8 cellular contexts compared by ENCODE assay signal in the genomic region with DNA sequence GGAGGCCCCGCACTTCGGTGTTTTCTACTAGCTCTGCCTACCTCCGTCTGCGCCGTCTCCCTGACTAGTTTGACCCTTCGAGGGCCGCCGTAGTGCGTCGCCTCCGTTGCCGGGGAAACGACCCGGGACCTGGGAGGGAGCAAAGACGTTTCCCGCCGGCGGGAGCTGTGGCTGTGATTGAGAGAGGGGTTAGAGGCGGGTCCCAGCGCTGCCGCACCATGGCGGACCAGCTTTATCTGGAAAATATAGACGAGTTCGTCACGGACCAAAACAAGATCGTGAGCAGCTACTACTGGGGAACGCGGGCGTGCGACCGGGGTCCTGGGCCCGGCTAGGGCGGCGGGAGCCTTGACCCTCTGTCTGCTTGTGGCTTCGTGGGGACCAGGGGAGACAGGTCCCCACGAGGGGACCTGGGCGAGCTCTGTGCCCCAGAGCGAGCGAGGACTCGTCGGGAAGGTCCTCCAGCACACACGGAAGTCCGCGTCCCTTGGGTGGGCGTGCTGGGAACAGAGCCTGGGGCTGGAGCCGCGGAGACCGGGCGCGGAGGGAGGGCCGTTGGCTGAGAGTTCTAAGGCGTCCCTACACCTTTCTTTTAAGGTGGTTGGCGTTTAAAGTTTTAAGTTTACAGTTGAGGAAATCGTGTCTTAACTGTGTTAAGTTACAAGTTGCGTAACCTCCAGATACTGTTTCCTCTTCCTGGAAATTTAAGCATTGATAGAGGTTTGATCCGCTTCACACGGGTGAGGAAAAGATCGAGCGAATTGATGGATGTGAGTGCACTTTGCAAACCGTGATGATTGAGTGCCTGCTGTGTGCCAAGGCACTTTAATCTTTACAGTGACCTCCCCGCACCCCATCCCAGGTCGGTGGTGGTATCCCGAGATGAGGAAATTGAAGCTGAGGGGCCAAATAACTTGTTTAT. TPM values are rescaled to one million over a fixed set of nuclear protein-coding genes. Genes with fewer than 3 reads are reported as not detected.
DNase-seq lines count a peak whose midpoint lies in the region; ATAC-seq and TF ChIP-seq lines count a peak whose summit lies in the region.

A gene with protein sequence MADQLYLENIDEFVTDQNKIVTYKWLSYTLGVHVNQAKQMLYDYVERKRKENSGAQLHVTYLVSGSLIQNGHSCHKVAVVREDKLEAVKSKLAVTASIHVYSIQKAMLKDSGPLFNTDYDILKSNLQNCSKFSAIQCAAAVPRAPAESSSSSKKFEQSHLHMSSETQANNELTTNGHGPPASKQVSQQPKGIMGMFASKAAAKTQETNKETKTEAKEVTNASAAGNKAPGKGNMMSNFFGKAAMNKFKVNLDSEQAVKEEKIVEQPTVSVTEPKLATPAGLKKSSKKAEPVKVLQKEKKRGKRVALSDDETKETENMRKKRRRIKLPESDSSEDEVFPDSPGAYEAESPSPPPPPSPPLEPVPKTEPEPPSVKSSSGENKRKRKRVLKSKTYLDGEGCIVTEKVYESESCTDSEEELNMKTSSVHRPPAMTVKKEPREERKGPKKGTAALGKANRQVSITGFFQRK (plus strand): TSS at position 142 of the 922 bp plus-strand sequence. CDS start 77 bp downstream, at position 219.

- H3K27me3 ChIP-seq in psoas muscle (ENCODE audit: insufficient read depth in 3 of 3, low read length in 2 of 3), result no peaks in the 10 kb centered on the region

- H3K9me3 ChIP-seq in psoas muscle, result no peaks in the 10 kb centered on the region

- ATAC-seq in GM18502 (IDR thresholded peaks at IDR 0.05; ENCODE audit: poor library complexity, unreplicated experiment) (peak; percentile 92), HG02970 (IDR thresholded peaks at IDR 0.05; ENCODE audit: low FRiP score, unreplicated experiment) (peak; percentile 67), left ventricle myocardium superior (peak; percentile 99), psoas muscle (peak; percentile 97 to 100 (median 99))

- 0 to 1% (median 1%) methylated on average over 63 of the region's 63 CpGs for WGBS in psoas muscle, 3 donors
- WGBS in urinary bladder, result under 1% methylated on average over 63 of the region's 63 CpGs

- peaks cover 0 to 33% of the 10 kb centered on the region in 2 donors for H3K36me3 ChIP-seq in psoas muscle (ENCODE audit: insufficient read depth in 1 of 2, low read depth in 1 of 2)
- H3K36me3 ChIP-seq in urinary bladder (ENCODE audit: insufficient read depth), result peaks cover 1% of the 10 kb centered on the region

- no peak for TF ChIP-seq CTCF in psoas muscle (IDR thresholded peaks at IDR 0.05)

- H3K4me3 ChIP-seq in psoas muscle, result peak within 1 kb of the TSS; percentile 98
- peak within 1 kb of the TSS; percentile 91 for H3K4me3 ChIP-seq in urinary bladder (ENCODE audit: low read depth, low read length)

- peak; percentile 64 for DNase-seq in NCI-H187 treated with DMSO at 0.1 percent for 48 hours (lab: John Stamatoyannopoulos, UW)
- DNase-seq in left ventricle myocardium superior, result peak; percentile 96
- peak; percentile 94 to 96 for DNase-seq in psoas muscle

- H3K4me1 ChIP-seq in psoas muscle (peaks cover 13% of the 10 kb centered on the region), urinary bladder (ENCODE audit: insufficient read depth) (no peaks in the 10 kb centered on the region)

- intact Hi-C loops in T-helper 2 cell treated with Interferon-gamma antibody and Interleukin-4, amounts not matched to agents 100 ng/mL and 5 ng/mL, for 36 hours (cut with micrococcal nuclease), result loop anchor here (1.0 kb wide), 2 partner anchors 99 to 194 kb away; a partner anchor contains a TSS
- intact Hi-C loops in left ventricle myocardium superior (cut with micrococcal nuclease), result no loop called here
- intact Hi-C loops in psoas muscle (cut with DNase I), result no loop called here

- H3K27ac ChIP-seq in angular gyrus (ENCODE audit: low read depth, low read length) (peak within 1 kb of the TSS; percentile 52), psoas muscle (peak within 1 kb of the TSS; percentile 72), urinary bladder (ENCODE audit: low read depth) (peak within 1 kb of the TSS; percentile 68)

RNA-seq across cellular contexts. Expression of the gene that starts here (rescaled TPM):
- total RNA-seq in T-helper 2 cell treated with Interferon-gamma antibody and Interleukin-4, amounts not matched to agents 100 ng/mL and 5 ng/mL, for 36 hours, result 46.7 and 48.9 TPM in 2 replicates
- total RNA-seq in left ventricle myocardium superior, result 8.9 TPM
- 10 to 100 TPM in 1 of 4 donors, 1 to 10 TPM in 3; 7.0 to 10.2 (median 7.4) TPM for total RNA-seq in psoas muscle
- 1 to 10 TPM; 7.2 to 9.2 (median 8.8) TPM for polyA plus RNA-seq in psoas muscle
- 25.5 TPM for total RNA-seq in urinary bladder
- polyA plus RNA-seq in urinary bladder, result 15.9 TPM

Comparison
In these comparisons a context has a peak if more than half of its experiments do, and no peak if none do; other contexts are left out.
1. Peak in every context shown above with its lines: DNase-seq, ATAC-seq, H3K4me3 ChIP-seq and H3K27ac ChIP-seq.